8 cellular contexts compared by ENCODE assay signal in the genomic region with DNA sequence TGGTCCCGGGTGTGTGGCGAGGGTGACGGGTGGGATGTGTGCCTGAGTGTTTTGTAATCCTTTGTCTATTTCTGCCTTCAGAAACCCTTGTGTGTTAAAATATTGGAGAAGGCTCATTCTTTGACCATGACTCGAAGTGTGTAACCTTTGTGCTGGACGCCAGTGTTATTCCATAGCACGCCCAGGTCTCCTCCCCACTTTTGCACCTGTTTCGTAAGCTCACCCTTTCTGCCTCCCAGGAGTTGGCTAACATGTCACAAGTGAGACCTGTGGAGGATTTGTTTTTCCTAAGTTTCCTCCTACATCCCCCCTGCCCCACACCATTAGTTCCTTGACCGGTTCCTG. TPM values are rescaled to one million over a fixed set of nuclear protein-coding genes. Genes with fewer than 3 reads are reported as not detected.
DNase-seq lines count a peak whose midpoint lies in the region; TF ChIP-seq lines count a peak whose summit lies in the region.

No MANE protein-coding gene starts in this region.

- DNase-seq in DMS 273 (lab: John Stamatoyannopoulos, UW; ENCODE audit: unreplicated experiment) (peak; percentile 64), DMS 273 treated with DMSO at 0.1 percent for 48 hours (lab: John Stamatoyannopoulos, UW) (no peak), H4 (ENCODE audit: low spot score) (peak; percentile 26), NB4 (ENCODE audit: low read depth) (no peak), ascending aorta (ENCODE audit: low spot score in 2 of 2) (no peak), GOT3 (lab: John Stamatoyannopoulos, UW) (no peak)

- peak overlapping the region; percentile 74 for H3K9ac ChIP-seq in iPS-15b (ENCODE audit: low read depth, low read length)

- H3K4me3 ChIP-seq in NB4 (ENCODE audit: low read depth, low read length) (peak overlapping the region; percentile 92), ascending aorta (peak overlapping the region; percentile 88 to 91), iPS-15b (ENCODE audit: low read depth, low read length) (peak overlapping the region; percentile 88), skin epidermis (peak overlapping the region; percentile 62 to 92 (median 74))

- H3K4me1 ChIP-seq in ascending aorta (peaks cover 19 to 39% of the 10 kb centered on the region in 2 donors), iPS-15b (ENCODE audit: control insufficient read depth, insufficient read depth, low read length) (peaks cover 14% of the 10 kb centered on the region)

- TF ChIP-seq POLR2A in NB4 (IDR thresholded peaks at IDR 0.05; ENCODE audit: extremely low read depth, insufficient read length): no peak

- no peaks in the 10 kb centered on the region for H3K9me3 ChIP-seq in ascending aorta
- H3K9me3 ChIP-seq in iPS-15b (ENCODE audit: control insufficient read depth, insufficient read depth, low read length): no peaks in the 10 kb centered on the region

- peak overlapping the region; percentile 93 to 94 for H3K27ac ChIP-seq in ascending aorta
- H3K27ac ChIP-seq in skin epidermis: peak overlapping the region; percentile 42 to 99 (median 96)

- intact Hi-C loops in ascending aorta (cut with DNase I): loop anchor here (5.0 to 10.0 kb wide), 5 partner anchors 80 to 750 kb away; a partner anchor contains a TSS

- H3K36me3 ChIP-seq in ascending aorta: peaks cover 10 to 30% of the 10 kb centered on the region in 2 donors
- H3K36me3 ChIP-seq in iPS-15b (ENCODE audit: control insufficient read depth, insufficient read depth, low read length): peaks cover 27% of the 10 kb centered on the region

- TF ChIP-seq CTCF in NB4 (IDR thresholded peaks at IDR 0.05; ENCODE audit: low read depth, low read length) (no peak), ascending aorta (IDR thresholded peaks at IDR 0.05) (no peak)

- H3K27me3 ChIP-seq in ascending aorta (no peaks in the 10 kb centered on the region), iPS-15b (ENCODE audit: control insufficient read depth, insufficient read depth, low read length) (no peaks in the 10 kb centered on the region)

RNA-seq across cellular contexts. Expression of a gene that starts 0.4 kb away (rescaled TPM):
- 8.6 and 14.3 TPM in 2 replicates for total RNA-seq in H4 (2014; rRNA removed; shearing (Covaris generic))
- 3.9 TPM for total RNA-seq in ascending aorta

RNA-seq across cellular contexts. Expression of a gene that starts 0.6 kb away (rescaled TPM):
- total RNA-seq in H4 (2014; rRNA removed; shearing (Covaris generic)): 107 and 114 TPM in 2 replicates
- total RNA-seq in ascending aorta: 81.1 TPM

RNA-seq across cellular contexts. Expression of a gene that starts 42.2 kb away (rescaled TPM):
- total RNA-seq in H4 (2014; rRNA removed; shearing (Covaris generic)): 21.4 and 30.5 TPM in 2 replicates
- total RNA-seq in ascending aorta: 12.6 TPM

Comparison
In these comparisons a context has a peak if more than half of its experiments do, and no peak if none do; other contexts are left out.
1. DNase-seq: peak in DMS 273 (single experiment) and H4 (single experiment); none in DMS 273 treated with DMSO at 0.1 percent for 48 hours (single experiment), NB4 (single experiment), ascending aorta (0 of 2) and GOT3 (single experiment).
2. Peak in every context shown above with its lines, with median percentiles within 50 percentile points of each other: H3K4me3 ChIP-seq.